12 cellular contexts compared by ENCODE assay signal in genomic region chr2:85356186-85356585, GRCh38.
"Had no signal": no experiment of that assay in that cellular context is flagged by ENCODE, and none has a peak within 500 bp of the region (broad histone marks: within the 10 kb centered on the region; RNA-seq: fewer than 3 reads in every experiment).

No MANE protein-coding gene starts in this region.

- H3K27me3 Mint-ChIP-seq: activated naive CD8-positive, alpha-beta T cell; naive thymus-derived CD8-positive, alpha-beta T cell; stimulated activated naive CD8-positive, alpha-beta T cell treated with anti-CD3 and anti-CD28 coated beads, Interleukin-15, amount 100 ng/mL, for 72 hours; T-cell had no signal

- H3K27ac Mint-ChIP-seq: activated naive CD8-positive, alpha-beta T cell had no signal

- ATAC-seq: left ventricle myocardium superior; naive thymus-derived CD8-positive, alpha-beta T cell; stimulated activated naive CD8-positive, alpha-beta T cell treated with anti-CD3 and anti-CD28 coated beads, Interleukin-15, amount 100 ng/mL, for 72 hours; T-cell had no signal

- H3K9me3 Mint-ChIP-seq: naive thymus-derived CD8-positive, alpha-beta T cell; stimulated activated naive CD8-positive, alpha-beta T cell treated with anti-CD3 and anti-CD28 coated beads, Interleukin-15, amount 100 ng/mL, for 72 hours; T-cell had no signal

- H3K9me3 ChIP-seq: thoracic aorta had no signal

- DNase-seq: activated effector memory CD4-positive, alpha-beta T cell treated with Interleukin-2 at 50 U/mL for 16 hours; activated T-cell treated with anti-CD3 and anti-CD28 coated beads for 4 hours; foreskin melanocyte; left ventricle myocardium superior; naive thymus-derived CD8-positive, alpha-beta T cell; stimulated activated CD4-positive, alpha-beta T cell treated with anti-CD3 and anti-CD28 coated beads, Interleukin-4, amount 100 ng/mL, for 1 hour; stimulated activated CD8-positive, alpha-beta memory T cell treated with anti-CD3 and anti-CD28 coated beads, Interleukin-4, amount 100 ng/mL, for 48 hours; stimulated activated naive CD8-positive, alpha-beta T cell treated with anti-CD3 and anti-CD28 coated beads, Interleukin-15, amount 100 ng/mL, for 72 hours; T-cell had no signal

- H3K27ac ChIP-seq: SK-N-MC, thoracic aorta had no signal
